22 cellular contexts compared by ENCODE assay signal in the genomic region with DNA sequence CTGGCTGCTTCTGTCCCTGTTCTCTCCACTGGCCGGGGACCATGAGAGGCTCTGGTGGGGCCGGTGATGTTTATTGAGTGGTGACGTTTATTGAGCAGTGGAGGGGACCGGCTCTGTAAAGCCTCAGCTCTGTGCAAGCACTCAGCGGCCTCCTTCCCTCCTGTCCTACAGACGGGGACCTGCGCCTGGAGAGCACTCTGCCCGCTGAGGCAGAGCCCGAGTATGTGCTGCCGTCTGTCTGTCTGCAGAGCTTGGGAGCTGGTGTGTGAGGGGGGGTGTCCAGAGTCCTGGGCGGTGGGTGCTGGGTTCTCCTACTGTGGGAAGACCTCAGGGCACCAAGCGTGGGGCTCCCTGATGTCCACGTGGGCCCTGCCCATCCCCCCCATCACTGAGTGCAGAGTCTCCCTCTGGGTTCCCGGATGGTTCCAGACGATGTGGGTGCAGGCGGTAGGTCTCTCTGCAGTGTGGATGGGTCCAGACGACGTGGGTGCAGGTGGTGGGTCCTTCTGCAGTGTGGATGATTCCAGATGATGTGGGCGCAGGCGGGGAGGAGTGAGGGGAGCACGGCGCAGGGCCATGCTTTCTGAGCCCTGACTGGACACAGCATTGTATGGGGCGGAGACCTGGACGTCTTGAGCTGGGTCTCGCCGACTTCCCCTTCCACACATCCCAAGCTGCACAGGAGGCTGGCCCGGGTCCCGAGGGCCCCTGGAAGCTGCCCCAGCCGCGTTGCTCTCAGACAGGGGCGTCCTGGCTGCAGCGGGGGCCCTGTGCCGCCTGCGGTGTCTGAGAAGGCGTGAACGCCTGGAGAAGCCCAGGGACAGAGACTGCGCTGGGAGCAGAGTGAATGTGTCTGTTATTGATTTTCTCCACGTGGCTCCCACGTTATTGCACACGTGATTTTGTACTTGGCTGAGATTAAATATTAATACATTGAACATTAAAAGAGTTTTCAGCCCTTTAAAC. TPM values are rescaled to one million over a fixed set of nuclear protein-coding genes. Genes with fewer than 3 reads are reported as not detected.
A peak's percentile ranks its signal among the peaks of the same experiment; 100 is the strongest.
DNase-seq lines count a peak whose midpoint lies in the region; ATAC-seq, FAIRE-seq and TF ChIP-seq lines count a peak whose summit lies in the region.
"Had no signal": no experiment of that assay in that cellular context is flagged by ENCODE, and none has a peak within 500 bp of the region (broad histone marks: within the 10 kb centered on the region; RNA-seq: fewer than 3 reads in every experiment).

No MANE protein-coding gene starts in this region.

- WGBS in IMR-90 (ENCODE audit: extremely low coverage in 2 of 2, insufficient read length in 1 of 2), 2 experiments: 95% methylated on average over 4 of the region's 40 CpGs; no CpG with 5 or more reads in 1 of the 2 experiments
- 15% methylated on average over 27 of the region's 40 CpGs for WGBS in HepG2 (ENCODE audit: low lambda C conversion rate)

- H3K79me2 ChIP-seq in HepG2 (ENCODE audit: insufficient read depth, low read length): no peaks in the 10 kb centered on the region

- no peak overlapping the region for H4K5ac ChIP-seq in IMR-90 (ENCODE audit: low read depth, low read length)

- no peak overlapping the region for H2BK15ac ChIP-seq in IMR-90 (ENCODE audit: low read depth, low read length)

- intact Hi-C loops in IMR-90 (cut with micrococcal nuclease) (no loop called here), HepG2 (cut with micrococcal nuclease; ENCODE audit: unreplicated experiment) (no loop called here), posterior vena cava (cut with DNase I) (no loop called here), vagina (cut with DNase I) (no loop called here)

- no peak for TF ChIP-seq POLR2A in IMR-90 (IDR thresholded peaks at IDR 0.05; ENCODE audit: low read depth, low read length)
- TF ChIP-seq POLR2A in HepG2 (IDR thresholded peaks at IDR 0.05; ENCODE audit: insufficient read depth in 1 of 2, low read depth in 2 of 2, low read length in 2 of 2): no peak
- TF ChIP-seq POLR2A in vagina (IDR thresholded peaks at IDR 0.05): no peak

- H3K18ac ChIP-seq in IMR-90 (ENCODE audit: low read depth, low read length): no peak overlapping the region

- H3K79me1 ChIP-seq in IMR-90 (ENCODE audit: low read depth in 1 of 2, low read length in 2 of 2): no peaks in the 10 kb centered on the region

- H3K9me3 ChIP-seq in IMR-90 (ENCODE audit: control insufficient read depth, insufficient read depth, low read length): peaks cover 6% of the 10 kb centered on the region
- H3K9me3 ChIP-seq in HepG2 (ENCODE audit: low read length): no peaks in the 10 kb centered on the region
- H3K9me3 ChIP-seq in vagina: no peaks in the 10 kb centered on the region

- H3K23ac ChIP-seq in IMR-90 (ENCODE audit: low read depth, low read length): no peak overlapping the region

- no peak for TF ChIP-seq CTCF in IMR-90 (conservative IDR thresholded peaks at IDR 0.05; ENCODE audit: low read depth, low read length)
- TF ChIP-seq CTCF in HepG2 (CRISPR knock-in tag; IDR thresholded peaks at IDR 0.05): no peak
- TF ChIP-seq CTCF in vagina (IDR thresholded peaks at IDR 0.05): no peak

- H2BK20ac ChIP-seq in IMR-90 (ENCODE audit: low read depth, low read length): no peak overlapping the region

- POLR2A ChIA-PET in IMR-90 (lab: Charles Lee; ENCODE audit: unreplicated experiment) (no interaction called here), HepG2 (lab: Yijun Ruan, JAX) (no interaction called here)

- H3K56ac ChIP-seq in IMR-90 (ENCODE audit: extremely low read depth, insufficient read depth, low read length): no peak overlapping the region

- BruUV-seq in IMR-90 (replicated peaks; lab: Mats Ljungman, UMichigan) (no TSS peak), HepG2 (replicated peaks; lab: Mats Ljungman, UMichigan) (no TSS peak)

- H3K4me1 Mint-ChIP-seq in activated naive CD4-positive, alpha-beta T cell treated with anti-CD3 and anti-CD28 coated beads, Interleukin-2, amount 10 ng/mL, durations not matched to agents 7 days and 5 days: peaks cover 18% of the 10 kb centered on the region

- no peak overlapping the region for H3K4me3 Mint-ChIP-seq in activated naive CD4-positive, alpha-beta T cell treated with anti-CD3 and anti-CD28 coated beads, Interleukin-2, amount 10 ng/mL, durations not matched to agents 7 days and 5 days
- H3K4me3 Mint-ChIP-seq: HFFc6 had no signal

- no peak overlapping the region for H4K91ac ChIP-seq in IMR-90 (ENCODE audit: insufficient read depth, low read depth, low read length)

- H3K27me3 ChIP-seq in IMR-90 (ENCODE audit: control insufficient read depth, insufficient read depth, low read length) (peaks cover 79% of the 10 kb centered on the region), HepG2 (ENCODE audit: control insufficient read depth in 1 of 2, insufficient read depth in 2 of 2, low read length in 2 of 2) (peaks cover 64 to 96% of the 10 kb centered on the region in 2 experiments), vagina (no peaks in the 10 kb centered on the region)

- no peaks in the 10 kb centered on the region; the same call in 1 of the 2 replicates for H4K20me1 ChIP-seq in IMR-90 (ENCODE audit: insufficient read depth, low read length)
- H4K20me1 ChIP-seq in HepG2 (ENCODE audit: insufficient read depth, low read length): no peaks in the 10 kb centered on the region; the same call in 1 of the 2 replicates

- H3K27ac Mint-ChIP-seq in activated naive CD4-positive, alpha-beta T cell treated with anti-CD3 and anti-CD28 coated beads, Interleukin-2, amount 10 ng/mL, durations not matched to agents 7 days and 5 days: peak overlapping the region; percentile 19
- no peak overlapping the region for H3K27ac Mint-ChIP-seq in activated naive CD4-positive, alpha-beta T cell treated with anti-CD3 and anti-CD28 coated beads, Interleukin-2, amount 50 U/mL, for 72 hours
- H3K27ac Mint-ChIP-seq: HFFc6 had no signal

- no peak overlapping the region for H3K4me2 ChIP-seq in IMR-90 (ENCODE audit: low read depth, low read length)
- no peak overlapping the region for H3K4me2 ChIP-seq in HepG2 (ENCODE audit: low read depth, low read length)

- no peak overlapping the region for H2AK9ac ChIP-seq in IMR-90 (replicated peaks; ENCODE audit: low read depth, low read length, poor library complexity)

- no peaks in the 10 kb centered on the region for H3K9me1 ChIP-seq in IMR-90 (ENCODE audit: insufficient read depth, low read length)

- no peak for DNase-seq in activated naive CD4-positive, alpha-beta T cell treated with anti-CD3 and anti-CD28 coated beads, Interleukin-2, amount 10 ng/mL, durations not matched to agents 7 days and 5 days
- DNase-seq in activated naive CD4-positive, alpha-beta T cell treated with anti-CD3 and anti-CD28 coated beads, Interleukin-2, amount 50 U/mL, for 72 hours (ENCODE audit: low spot score in 2 of 2): no peak
- no peak for DNase-seq in IMR-90
- DNase-seq in HepG2 (ENCODE audit: low spot score): no peak
- peak; percentile 50 for DNase-seq in posterior vena cava (ENCODE audit: low spot score)
- no peak for DNase-seq in vagina (ENCODE audit: extremely low spot score in 2 of 2)
- no peak for DNase-seq in NCI-H1048 (lab: John Stamatoyannopoulos, UW)
- DNase-seq: GF-D8, HFFc6, NCI-H1092, NCI-H2081 treated with DMSO at 0.1 percent for 48 hours, NCI-H510A treated with DMSO at 0.1 percent for 48 hours, NCI-H82, PC-3 had no signal

- no peaks in the 10 kb centered on the region for H3K9me3 Mint-ChIP-seq in activated naive CD4-positive, alpha-beta T cell treated with anti-CD3 and anti-CD28 coated beads, Interleukin-2, amount 10 ng/mL, durations not matched to agents 7 days and 5 days
- H3K9me3 Mint-ChIP-seq in activated naive CD4-positive, alpha-beta T cell treated with anti-CD3 and anti-CD28 coated beads, Interleukin-2, amount 50 U/mL, for 72 hours: no peaks in the 10 kb centered on the region

- H2BK120ac ChIP-seq in IMR-90 (ENCODE audit: low read depth, low read length): no peak overlapping the region

- H2BK5ac ChIP-seq in IMR-90 (ENCODE audit: low read depth, low read length, poor library complexity, severe bottlenecking): no peak overlapping the region

- in situ Hi-C loops in IMR-90 (cut with MboI; ENCODE audit: low sequenced_read_pairs) (loop anchor here (25.0 kb wide), 1 partner anchor 334 kb away; no protein-coding TSS in a partner anchor), HepG2 (cut with HindIII; ENCODE audit: extremely low pct_ligation_motif_present, low pct_unique_long_range_greater_than_20kb) (no loop called here)

- no peak for TF ChIP-seq EP300 in HepG2 (IDR thresholded peaks at IDR 0.05; ENCODE audit: low read depth in 2 of 2, low read length in 2 of 2)
- TF ChIP-seq EP300 in HepG2 (CRISPR knock-in tag; IDR thresholded peaks at IDR 0.05; ENCODE audit: borderline replicate concordance): no peak

- no peak overlapping the region for H3K14ac ChIP-seq in IMR-90 (replicated peaks; ENCODE audit: low read depth, low read length)

- H3K27ac ChIP-seq in IMR-90 (ENCODE audit: insufficient read depth, low read length) (no peak overlapping the region), HepG2 (ENCODE audit: extremely low read length, insufficient read depth, low read length) (no peak overlapping the region), vagina (no peak overlapping the region)
- H3K27ac ChIP-seq: BLaER1 treated with 17β-estradiol and CSF1 and Interleukin-3, amounts not matched to agents 10 nM and 100 nM; RWPE1 had no signal

- no peak overlapping the region for H3K4ac ChIP-seq in IMR-90 (ENCODE audit: low read depth, low read length)

- no peak for ATAC-seq in activated naive CD4-positive, alpha-beta T cell treated with anti-CD3 and anti-CD28 coated beads, Interleukin-2, amount 50 U/mL, for 72 hours
- ATAC-seq in IMR-90 (ENCODE audit: low read depth) (no peak), HepG2 (no peak), HG03095 (IDR thresholded peaks at IDR 0.05; ENCODE audit: unreplicated experiment) (no peak)
- ATAC-seq: PC-3 had no signal

- H3K4me3 ChIP-seq in IMR-90 (ENCODE audit: insufficient read depth, low read depth, low read length): no peak overlapping the region
- no peak overlapping the region for H3K4me3 ChIP-seq in HepG2 (replicated peaks in 1 of 3; ENCODE audit: insufficient read depth in 1 of 3, low read depth in 2 of 3, low read length in 3 of 3)
- no peak overlapping the region for H3K4me3 ChIP-seq in vagina
- H3K4me3 ChIP-seq: BLaER1 treated with 17β-estradiol and CSF1 and Interleukin-3, amounts not matched to agents 10 nM and 100 nM had no signal

- H2AK5ac ChIP-seq in IMR-90 (ENCODE audit: low read depth, low read length): no peak overlapping the region

- no peaks in the 10 kb centered on the region for H3K36me3 Mint-ChIP-seq in activated naive CD4-positive, alpha-beta T cell treated with anti-CD3 and anti-CD28 coated beads, Interleukin-2, amount 10 ng/mL, durations not matched to agents 7 days and 5 days
- H3K36me3 Mint-ChIP-seq in activated naive CD4-positive, alpha-beta T cell treated with anti-CD3 and anti-CD28 coated beads, Interleukin-2, amount 50 U/mL, for 72 hours: no peaks in the 10 kb centered on the region

- no peak overlapping the region for H4K8ac ChIP-seq in IMR-90 (ENCODE audit: low read depth in 2 of 2, low read length in 2 of 2)

- TF ChIP-seq RAD21 in IMR-90 (IDR thresholded peaks at IDR 0.05; ENCODE audit: low read length) (no peak), HepG2 (CRISPR knock-in tag; IDR thresholded peaks at IDR 0.05) (no peak)

- H3K36me3 ChIP-seq in IMR-90 (ENCODE audit: control insufficient read depth, insufficient read depth, low read length) (no peaks in the 10 kb centered on the region), HepG2 (replicated peaks in 1 of 2; ENCODE audit: control insufficient read depth in 1 of 2, insufficient read depth in 2 of 2, low read length in 2 of 2) (no peaks in the 10 kb centered on the region), vagina (no peaks in the 10 kb centered on the region)

- peaks cover 54% of the 10 kb centered on the region for H3K27me3 Mint-ChIP-seq in activated naive CD4-positive, alpha-beta T cell treated with anti-CD3 and anti-CD28 coated beads, Interleukin-2, amount 10 ng/mL, durations not matched to agents 7 days and 5 days

- dilution Hi-C loops in IMR-90 (cut with HindIII; ENCODE audit: low sequenced_read_pairs, unreplicated experiment): no loop called here

- H3K4me1 ChIP-seq in IMR-90 (ENCODE audit: control insufficient read depth, insufficient read depth, low read length) (no peaks in the 10 kb centered on the region), HepG2 (ENCODE audit: insufficient read depth, low read length) (no peaks in the 10 kb centered on the region), vagina (no peaks in the 10 kb centered on the region)

- no peak overlapping the region for H2AFZ ChIP-seq in IMR-90 (replicated peaks; ENCODE audit: low read length, poor library complexity)
- H2AFZ ChIP-seq in HepG2 (ENCODE audit: low read length): no peak overlapping the region

- CTCF ChIA-PET in activated naive CD4-positive, alpha-beta T cell treated with anti-CD3 and anti-CD28 coated beads, Interleukin-2, amount 10 ng/mL, durations not matched to agents 7 days and 5 days (lab: Charles Lee): no interaction called here
- CTCF ChIA-PET in IMR-90 (lab: Yijun Ruan, JAX) (no interaction called here), HepG2 (lab: Yijun Ruan, JAX; ENCODE audit: low intra/inter-chr PET ratio, low total read pairs) (no interaction called here)

- H3K9ac ChIP-seq in IMR-90 (ENCODE audit: low read depth, low read length) (no peak overlapping the region), HepG2 (ENCODE audit: insufficient read depth, low read depth, low read length) (no peak overlapping the region)
- H3K9ac ChIP-seq: BLaER1 treated with 17β-estradiol and CSF1 and Interleukin-3, amounts not matched to agents 10 nM and 100 nM had no signal

- no peak for FAIRE-seq in HepG2 (lab: Jason Lieb, UNC)
- FAIRE-seq: GM12891, GM18507, H1 had no signal

RNA-seq across cellular contexts. Expression of gene BHLHE23, which starts 14.9 kb away (rescaled TPM):
- not detected for total RNA-seq in activated naive CD4-positive, alpha-beta T cell treated with anti-CD3 and anti-CD28 coated beads, Interleukin-2, amount 50 U/mL, for 72 hours
- not detected in 2 replicates for total RNA-seq in IMR-90 (2012; rRNA removed)
- not detected in 2 replicates for polyA plus RNA-seq in IMR-90 (2012; rRNA removed)
- polyA plus RNA-seq in IMR-90 (2012; cell fraction: cytosol; rRNA removed): not detected in 2 replicates
- not detected in 2 replicates for polyA plus RNA-seq in IMR-90 (2012; cell fraction: nucleus; rRNA removed; ENCODE audit: low replicate concordance)
- not detected in 2 replicates for total RNA-seq in HepG2 (2016; rRNA removed; fragmentation: Illumina TruSeq; extraction: Trizol)
- total RNA-seq in HepG2 (2016; cell fraction: cytosol; rRNA removed; fragmentation: Illumina TruSeq; extraction: Trizol; ENCODE audit: low read depth): not detected in 2 replicates
- total RNA-seq in HepG2 (2016; cell fraction: insoluble cytoplasmic fraction; rRNA removed; fragmentation: Illumina TruSeq; extraction: Trizol): not detected in 2 replicates
- not detected in 2 replicates for total RNA-seq in HepG2 (2016; cell fraction: membrane; rRNA removed; fragmentation: Illumina TruSeq; extraction: Trizol)
- total RNA-seq in HepG2 (2016; cell fraction: nucleus; rRNA removed; fragmentation: Illumina TruSeq; extraction: Trizol): not detected in 2 replicates
- not detected in 2 replicates for polyA plus RNA-seq in HepG2 (2011; rRNA removed)
- polyA plus RNA-seq in HepG2 (2011; cell fraction: cytosol; rRNA removed): not detected in 2 replicates
- not detected in 2 replicates for polyA plus RNA-seq in HepG2 (2011; cell fraction: nucleus; rRNA removed)
- not detected in 2 replicates for polyA plus RNA-seq in HepG2 (2012)
- not detected in 2 replicates for polyA plus RNA-seq in HepG2 (2016; cell fraction: cytosol; fragmentation: Illumina TruSeq; extraction: Trizol; ENCODE audit: low read depth)
- not detected in 2 replicates for polyA plus RNA-seq in HepG2 (2016; cell fraction: insoluble cytoplasmic fraction; fragmentation: Illumina TruSeq; extraction: Trizol; ENCODE audit: low read depth)
- polyA plus RNA-seq in HepG2 (2016; cell fraction: membrane; fragmentation: Illumina TruSeq; extraction: Trizol; ENCODE audit: low read depth): not detected in 2 replicates
- not detected in 2 replicates for polyA plus RNA-seq in HepG2 (2016; cell fraction: nucleus; fragmentation: Illumina TruSeq; extraction: Trizol; ENCODE audit: insufficient read depth, low read depth)
- not detected in 2 replicates for polyA minus RNA-seq in HepG2 (2011; rRNA and poly(A)+ RNA removed; ENCODE audit: low replicate concordance)
- not detected in 2 replicates for polyA minus RNA-seq in HepG2 (2011; cell fraction: cytosol; rRNA and poly(A)+ RNA removed)
- not detected in 2 replicates for polyA minus RNA-seq in HepG2 (2011; cell fraction: nucleus; rRNA and poly(A)+ RNA removed)
- not detected for total RNA-seq in posterior vena cava
- total RNA-seq in vagina: not detected
- total RNA-seq: A172, HFFc6, MCF 10A, PC-3 had no signal
- polyA plus RNA-seq: H1 had no signal
